Comparison of ENCODE assay signal across 1 cellular context in the genomic region with DNA sequence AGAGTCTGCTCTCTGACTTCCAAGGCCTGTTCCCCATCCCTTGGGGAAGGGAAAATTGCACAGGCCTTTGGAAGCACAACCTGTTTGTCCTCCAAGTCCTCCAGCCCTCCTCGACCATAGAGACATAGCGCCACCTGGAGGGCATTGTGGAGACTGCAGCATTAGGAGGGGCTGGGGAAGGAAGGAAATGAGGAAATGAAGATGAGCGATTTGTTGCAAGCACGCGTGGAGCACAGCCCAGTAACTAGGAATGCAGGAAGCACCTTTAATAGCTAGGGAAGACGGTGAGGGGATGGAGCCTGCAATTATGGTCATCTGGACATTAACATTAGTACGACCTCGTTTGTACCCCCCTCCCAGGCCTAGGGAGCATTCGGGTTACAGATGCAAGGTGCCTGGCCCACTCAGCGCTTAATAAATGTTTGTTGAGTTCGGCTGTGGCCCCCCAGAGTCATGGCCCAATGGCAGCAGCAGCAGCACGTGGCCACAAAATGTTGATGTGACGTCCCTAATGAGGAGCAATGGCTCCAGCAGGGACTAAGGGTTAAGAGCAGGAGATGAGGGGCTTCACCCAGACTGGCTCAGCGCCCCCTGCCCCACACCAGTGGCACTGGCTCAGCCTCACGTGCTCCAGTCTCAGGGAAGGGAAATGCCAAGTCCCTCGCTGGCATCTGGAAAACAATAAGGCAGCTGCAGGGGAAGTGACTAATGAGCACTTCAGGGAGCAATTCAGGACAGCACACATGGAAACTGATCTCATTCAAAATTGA.
TF ChIP-seq lines count a peak whose summit lies in the region.

No MANE protein-coding gene starts in this region.

TF ChIP-seq in HepG2, 621 proteins besides CTCF, POLR2A, EP300 and RAD21 (continued from another document and continues in another):
- 0 out of 2 replicates have a peak, but pooled peaks have one; percentile 35 for TF ChIP-seq ZNF383 (CRISPR knock-in tag; IDR thresholded peaks at IDR 0.05; ENCODE audit: borderline replicate concordance)
- no peak for TF ChIP-seq ZNF143 (CRISPR knock-in tag; IDR thresholded peaks at IDR 0.05)
- TF ChIP-seq ZNF530 (CRISPR knock-in tag; IDR thresholded peaks at IDR 0.05; ENCODE audit: low read depth) = no peak
- TF ChIP-seq, protein P1, sequence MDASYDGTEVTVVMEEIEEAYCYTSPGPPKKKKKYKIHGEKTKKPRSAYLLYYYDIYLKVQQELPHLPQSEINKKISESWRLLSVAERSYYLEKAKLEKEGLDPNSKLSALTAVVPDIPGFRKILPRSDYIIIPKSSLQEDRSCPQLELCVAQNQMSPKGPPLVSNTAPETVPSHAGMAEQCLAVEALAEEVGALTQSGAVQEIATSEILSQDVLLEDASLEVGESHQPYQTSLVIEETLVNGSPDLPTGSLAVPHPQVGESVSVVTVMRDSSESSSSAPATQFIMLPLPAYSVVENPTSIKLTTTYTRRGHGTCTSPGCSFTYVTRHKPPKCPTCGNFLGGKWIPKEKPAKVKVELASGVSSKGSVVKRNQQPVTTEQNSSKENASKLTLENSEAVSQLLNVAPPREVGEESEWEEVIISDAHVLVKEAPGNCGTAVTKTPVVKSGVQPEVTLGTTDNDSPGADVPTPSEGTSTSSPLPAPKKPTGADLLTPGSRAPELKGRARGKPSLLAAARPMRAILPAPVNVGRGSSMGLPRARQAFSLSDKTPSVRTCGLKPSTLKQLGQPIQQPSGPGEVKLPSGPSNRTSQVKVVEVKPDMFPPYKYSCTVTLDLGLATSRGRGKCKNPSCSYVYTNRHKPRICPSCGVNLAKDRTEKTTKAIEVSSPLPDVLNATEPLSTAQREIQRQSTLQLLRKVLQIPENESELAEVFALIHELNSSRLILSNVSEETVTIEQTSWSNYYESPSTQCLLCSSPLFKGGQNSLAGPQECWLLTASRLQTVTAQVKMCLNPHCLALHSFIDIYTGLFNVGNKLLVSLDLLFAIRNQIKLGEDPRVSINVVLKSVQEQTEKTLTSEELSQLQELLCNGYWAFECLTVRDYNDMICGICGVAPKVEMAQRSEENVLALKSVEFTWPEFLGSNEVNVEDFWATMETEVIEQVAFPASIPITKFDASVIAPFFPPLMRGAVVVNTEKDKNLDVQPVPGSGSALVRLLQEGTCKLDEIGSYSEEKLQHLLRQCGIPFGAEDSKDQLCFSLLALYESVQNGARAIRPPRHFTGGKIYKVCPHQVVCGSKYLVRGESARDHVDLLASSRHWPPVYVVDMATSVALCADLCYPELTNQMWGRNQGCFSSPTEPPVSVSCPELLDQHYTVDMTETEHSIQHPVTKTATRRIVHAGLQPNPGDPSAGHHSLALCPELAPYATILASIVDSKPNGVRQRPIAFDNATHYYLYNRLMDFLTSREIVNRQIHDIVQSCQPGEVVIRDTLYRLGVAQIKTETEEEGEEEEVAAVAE (CRISPR knock-in tag; IDR thresholded peaks at IDR 0.05; ENCODE audit: borderline replicate concordance) = 0 out of 2 replicates have a peak, but pooled peaks have one; percentile 36
- TF ChIP-seq ZNF34 (CRISPR knock-in tag; IDR thresholded peaks at IDR 0.05; ENCODE audit: borderline replicate concordance) = 0 out of 2 replicates have a peak, but pooled peaks have one; percentile 47
- TF ChIP-seq TP53 (CRISPR knock-in tag; conservative IDR thresholded peaks at IDR 0.05) = no peak
- TF ChIP-seq, protein P2, sequence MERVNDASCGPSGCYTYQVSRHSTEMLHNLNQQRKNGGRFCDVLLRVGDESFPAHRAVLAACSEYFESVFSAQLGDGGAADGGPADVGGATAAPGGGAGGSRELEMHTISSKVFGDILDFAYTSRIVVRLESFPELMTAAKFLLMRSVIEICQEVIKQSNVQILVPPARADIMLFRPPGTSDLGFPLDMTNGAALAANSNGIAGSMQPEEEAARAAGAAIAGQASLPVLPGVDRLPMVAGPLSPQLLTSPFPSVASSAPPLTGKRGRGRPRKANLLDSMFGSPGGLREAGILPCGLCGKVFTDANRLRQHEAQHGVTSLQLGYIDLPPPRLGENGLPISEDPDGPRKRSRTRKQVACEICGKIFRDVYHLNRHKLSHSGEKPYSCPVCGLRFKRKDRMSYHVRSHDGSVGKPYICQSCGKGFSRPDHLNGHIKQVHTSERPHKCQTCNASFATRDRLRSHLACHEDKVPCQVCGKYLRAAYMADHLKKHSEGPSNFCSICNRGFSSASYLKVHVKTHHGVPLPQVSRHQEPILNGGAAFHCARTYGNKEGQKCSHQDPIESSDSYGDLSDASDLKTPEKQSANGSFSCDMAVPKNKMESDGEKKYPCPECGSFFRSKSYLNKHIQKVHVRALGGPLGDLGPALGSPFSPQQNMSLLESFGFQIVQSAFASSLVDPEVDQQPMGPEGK (CRISPR knock-in tag; IDR thresholded peaks at IDR 0.05) = peak; percentile 36; the same call in 1 of the 2 replicates
- TF ChIP-seq, protein P3, sequence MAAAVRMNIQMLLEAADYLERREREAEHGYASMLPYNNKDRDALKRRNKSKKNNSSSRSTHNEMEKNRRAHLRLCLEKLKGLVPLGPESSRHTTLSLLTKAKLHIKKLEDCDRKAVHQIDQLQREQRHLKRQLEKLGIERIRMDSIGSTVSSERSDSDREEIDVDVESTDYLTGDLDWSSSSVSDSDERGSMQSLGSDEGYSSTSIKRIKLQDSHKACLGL (CRISPR knock-in tag; IDR thresholded peaks at IDR 0.05) = no peak
- no peak for TF ChIP-seq MAF1 (CRISPR knock-in tag; IDR thresholded peaks at IDR 0.05; ENCODE audit: borderline replicate concordance)
- 0 out of 2 replicates have a peak, but pooled peaks have one; percentile 32 for TF ChIP-seq ZNF619 (CRISPR knock-in tag; IDR thresholded peaks at IDR 0.05)
- TF ChIP-seq, protein P4, sequence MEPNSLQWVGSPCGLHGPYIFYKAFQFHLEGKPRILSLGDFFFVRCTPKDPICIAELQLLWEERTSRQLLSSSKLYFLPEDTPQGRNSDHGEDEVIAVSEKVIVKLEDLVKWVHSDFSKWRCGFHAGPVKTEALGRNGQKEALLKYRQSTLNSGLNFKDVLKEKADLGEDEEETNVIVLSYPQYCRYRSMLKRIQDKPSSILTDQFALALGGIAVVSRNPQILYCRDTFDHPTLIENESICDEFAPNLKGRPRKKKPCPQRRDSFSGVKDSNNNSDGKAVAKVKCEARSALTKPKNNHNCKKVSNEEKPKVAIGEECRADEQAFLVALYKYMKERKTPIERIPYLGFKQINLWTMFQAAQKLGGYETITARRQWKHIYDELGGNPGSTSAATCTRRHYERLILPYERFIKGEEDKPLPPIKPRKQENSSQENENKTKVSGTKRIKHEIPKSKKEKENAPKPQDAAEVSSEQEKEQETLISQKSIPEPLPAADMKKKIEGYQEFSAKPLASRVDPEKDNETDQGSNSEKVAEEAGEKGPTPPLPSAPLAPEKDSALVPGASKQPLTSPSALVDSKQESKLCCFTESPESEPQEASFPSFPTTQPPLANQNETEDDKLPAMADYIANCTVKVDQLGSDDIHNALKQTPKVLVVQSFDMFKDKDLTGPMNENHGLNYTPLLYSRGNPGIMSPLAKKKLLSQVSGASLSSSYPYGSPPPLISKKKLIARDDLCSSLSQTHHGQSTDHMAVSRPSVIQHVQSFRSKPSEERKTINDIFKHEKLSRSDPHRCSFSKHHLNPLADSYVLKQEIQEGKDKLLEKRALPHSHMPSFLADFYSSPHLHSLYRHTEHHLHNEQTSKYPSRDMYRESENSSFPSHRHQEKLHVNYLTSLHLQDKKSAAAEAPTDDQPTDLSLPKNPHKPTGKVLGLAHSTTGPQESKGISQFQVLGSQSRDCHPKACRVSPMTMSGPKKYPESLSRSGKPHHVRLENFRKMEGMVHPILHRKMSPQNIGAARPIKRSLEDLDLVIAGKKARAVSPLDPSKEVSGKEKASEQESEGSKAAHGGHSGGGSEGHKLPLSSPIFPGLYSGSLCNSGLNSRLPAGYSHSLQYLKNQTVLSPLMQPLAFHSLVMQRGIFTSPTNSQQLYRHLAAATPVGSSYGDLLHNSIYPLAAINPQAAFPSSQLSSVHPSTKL (CRISPR knock-in tag; IDR thresholded peaks at IDR 0.05) = 0 out of 2 replicates have a peak, but pooled peaks have one; percentile 17
- TF ChIP-seq MZF1 (CRISPR knock-in tag; IDR thresholded peaks at IDR 0.05; ENCODE audit: borderline replicate concordance) = 0 out of 2 replicates have a peak, but pooled peaks have one; percentile 26
- TF ChIP-seq, protein P5, sequence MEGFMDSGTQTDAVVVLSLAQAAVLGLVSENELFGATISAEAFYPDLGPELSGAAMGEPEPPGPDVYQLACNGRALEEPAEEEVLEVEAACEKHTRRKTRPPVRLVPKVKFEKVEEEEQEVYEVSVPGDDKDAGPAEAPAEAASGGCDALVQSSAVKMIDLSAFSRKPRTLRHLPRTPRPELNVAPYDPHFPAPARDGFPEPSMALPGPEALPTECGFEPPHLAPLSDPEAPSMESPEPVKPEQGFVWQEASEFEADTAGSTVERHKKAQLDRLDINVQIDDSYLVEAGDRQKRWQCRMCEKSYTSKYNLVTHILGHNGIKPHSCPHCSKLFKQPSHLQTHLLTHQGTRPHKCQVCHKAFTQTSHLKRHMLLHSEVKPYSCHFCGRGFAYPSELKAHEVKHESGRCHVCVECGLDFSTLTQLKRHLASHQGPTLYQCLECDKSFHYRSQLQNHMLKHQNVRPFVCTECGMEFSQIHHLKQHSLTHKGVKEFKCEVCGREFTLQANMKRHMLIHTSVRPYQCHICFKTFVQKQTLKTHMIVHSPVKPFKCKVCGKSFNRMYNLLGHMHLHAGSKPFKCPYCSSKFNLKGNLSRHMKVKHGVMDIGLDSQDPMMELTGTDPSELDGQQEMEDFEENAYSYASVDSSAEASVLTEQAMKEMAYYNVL (CRISPR knock-in tag; IDR thresholded peaks at IDR 0.05; ENCODE audit: borderline replicate concordance) = 0 out of 2 replicates have a peak, but pooled peaks have one; percentile 37
- TF ChIP-seq JUND (CRISPR knock-in tag; IDR thresholded peaks at IDR 0.05) = no peak
- TF ChIP-seq HNRNPLL (IDR thresholded peaks at IDR 0.05; ENCODE audit: low read depth, low read length, poor library complexity, severe bottlenecking) = no peak
- TF ChIP-seq HNRNPK (IDR thresholded peaks at IDR 0.05; ENCODE audit: low read depth, low read length, poor library complexity, severe bottlenecking) = no peak
- TF ChIP-seq MIXL1 (CRISPR knock-in tag; IDR thresholded peaks at IDR 0.05) = 0 out of 2 replicates have a peak, but pooled peaks have one; percentile 56
- no peak for TF ChIP-seq ZNF720 (CRISPR knock-in tag; IDR thresholded peaks at IDR 0.05)
- TF ChIP-seq ZNF572 (CRISPR knock-in tag; IDR thresholded peaks at IDR 0.05) = peak; percentile 79; the same call in 1 of the 2 replicates
- peak; percentile 52; the same call in 1 of the 2 replicates for TF ChIP-seq ESRRA (CRISPR knock-in tag; IDR thresholded peaks at IDR 0.05; ENCODE audit: low read depth)
- no peak for TF ChIP-seq SOX13 (IDR thresholded peaks at IDR 0.05)
- 0 out of 4 replicates have a peak, but pooled peaks of 1 of the 2 experiments have one; percentile 5 for TF ChIP-seq SOX13 (CRISPR knock-in tag; conservative IDR thresholded peaks at IDR 0.05 in 1 of 2, IDR thresholded peaks at IDR 0.05 in 1 of 2)
- TF ChIP-seq GATAD2A (CRISPR knock-in tag; IDR thresholded peaks at IDR 0.05) = peak; percentile 61; the same call in 1 of the 2 replicates
- TF ChIP-seq, protein P6, sequence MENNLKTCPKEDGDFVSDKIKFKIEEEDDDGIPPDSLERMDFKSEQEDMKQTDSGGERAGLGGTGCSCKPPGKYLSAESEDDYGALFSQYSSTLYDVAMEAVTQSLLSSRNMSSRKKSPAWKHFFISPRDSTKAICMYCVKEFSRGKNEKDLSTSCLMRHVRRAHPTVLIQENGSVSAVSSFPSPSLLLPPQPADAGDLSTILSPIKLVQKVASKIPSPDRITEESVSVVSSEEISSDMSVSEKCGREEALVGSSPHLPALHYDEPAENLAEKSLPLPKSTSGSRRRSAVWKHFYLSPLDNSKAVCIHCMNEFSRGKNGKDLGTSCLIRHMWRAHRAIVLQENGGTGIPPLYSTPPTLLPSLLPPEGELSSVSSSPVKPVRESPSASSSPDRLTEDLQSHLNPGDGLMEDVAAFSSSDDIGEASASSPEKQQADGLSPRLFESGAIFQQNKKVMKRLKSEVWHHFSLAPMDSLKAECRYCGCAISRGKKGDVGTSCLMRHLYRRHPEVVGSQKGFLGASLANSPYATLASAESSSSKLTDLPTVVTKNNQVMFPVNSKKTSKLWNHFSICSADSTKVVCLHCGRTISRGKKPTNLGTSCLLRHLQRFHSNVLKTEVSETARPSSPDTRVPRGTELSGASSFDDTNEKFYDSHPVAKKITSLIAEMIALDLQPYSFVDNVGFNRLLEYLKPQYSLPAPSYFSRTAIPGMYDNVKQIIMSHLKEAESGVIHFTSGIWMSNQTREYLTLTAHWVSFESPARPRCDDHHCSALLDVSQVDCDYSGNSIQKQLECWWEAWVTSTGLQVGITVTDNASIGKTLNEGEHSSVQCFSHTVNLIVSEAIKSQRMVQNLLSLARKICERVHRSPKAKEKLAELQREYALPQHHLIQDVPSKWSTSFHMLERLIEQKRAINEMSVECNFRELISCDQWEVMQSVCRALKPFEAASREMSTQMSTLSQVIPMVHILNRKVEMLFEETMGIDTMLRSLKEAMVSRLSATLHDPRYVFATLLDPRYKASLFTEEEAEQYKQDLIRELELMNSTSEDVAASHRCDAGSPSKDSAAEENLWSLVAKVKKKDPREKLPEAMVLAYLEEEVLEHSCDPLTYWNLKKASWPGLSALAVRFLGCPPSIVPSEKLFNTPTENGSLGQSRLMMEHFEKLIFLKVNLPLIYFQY (CRISPR knock-in tag; IDR thresholded peaks at IDR 0.05; ENCODE audit: borderline replicate concordance) = 0 out of 2 replicates have a peak, but pooled peaks have one; percentile 20
- TF ChIP-seq SYNCRIP (IDR thresholded peaks at IDR 0.05; ENCODE audit: insufficient read depth, low read depth, low read length) = no peak
- peak; percentile 26; the same call in 1 of the 2 replicates for TF ChIP-seq KAT8 (CRISPR knock-in tag; IDR thresholded peaks at IDR 0.05)
- TF ChIP-seq ZNF264 (CRISPR knock-in tag; IDR thresholded peaks at IDR 0.05) = no peak
- TF ChIP-seq, protein P7, sequence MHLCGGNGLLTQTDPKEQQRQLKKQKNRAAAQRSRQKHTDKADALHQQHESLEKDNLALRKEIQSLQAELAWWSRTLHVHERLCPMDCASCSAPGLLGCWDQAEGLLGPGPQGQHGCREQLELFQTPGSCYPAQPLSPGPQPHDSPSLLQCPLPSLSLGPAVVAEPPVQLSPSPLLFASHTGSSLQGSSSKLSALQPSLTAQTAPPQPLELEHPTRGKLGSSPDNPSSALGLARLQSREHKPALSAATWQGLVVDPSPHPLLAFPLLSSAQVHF (CRISPR knock-in tag; IDR thresholded peaks at IDR 0.05) = no peak
- TF ChIP-seq ZNF263 (CRISPR knock-in tag; IDR thresholded peaks at IDR 0.05) = peak; percentile 83
- no peak for TF ChIP-seq MED1 (CRISPR knock-in tag; IDR thresholded peaks at IDR 0.05)
- TF ChIP-seq SMC3 (IDR thresholded peaks at IDR 0.05; ENCODE audit: low read length) = peak; percentile 100
- TF ChIP-seq RCOR2 (CRISPR knock-in tag; IDR thresholded peaks at IDR 0.05) = 0 out of 2 replicates have a peak, but pooled peaks have one; percentile 16
- peak; percentile 46; the same call in 1 of the 2 replicates for TF ChIP-seq FOXA3 (CRISPR knock-in tag; IDR thresholded peaks at IDR 0.05)
- peak; percentile 41; the same call in 1 of the 2 replicates for TF ChIP-seq MIER3 (CRISPR knock-in tag; IDR thresholded peaks at IDR 0.05; ENCODE audit: borderline replicate concordance)
- TF ChIP-seq NFIB (CRISPR knock-in tag; IDR thresholded peaks at IDR 0.05; ENCODE audit: borderline replicate concordance) = no peak
- TF ChIP-seq DNMT3B (CRISPR knock-in tag; conservative IDR thresholded peaks at IDR 0.05) = no peak
- 0 out of 2 replicates have a peak, but pooled peaks have one; percentile 48 for TF ChIP-seq ELF1 (CRISPR knock-in tag; IDR thresholded peaks at IDR 0.05)
- TF ChIP-seq KDM3A (CRISPR knock-in tag; IDR thresholded peaks at IDR 0.05; ENCODE audit: low read depth) = peak; percentile 73; the same call in 1 of the 2 replicates
- TF ChIP-seq GABPB1 (CRISPR knock-in tag; IDR thresholded peaks at IDR 0.05) = peak; percentile 32; the same call in 1 of the 2 replicates
